Comparison of ENCODE assay signal across 10 cellular contexts in the genomic region with DNA sequence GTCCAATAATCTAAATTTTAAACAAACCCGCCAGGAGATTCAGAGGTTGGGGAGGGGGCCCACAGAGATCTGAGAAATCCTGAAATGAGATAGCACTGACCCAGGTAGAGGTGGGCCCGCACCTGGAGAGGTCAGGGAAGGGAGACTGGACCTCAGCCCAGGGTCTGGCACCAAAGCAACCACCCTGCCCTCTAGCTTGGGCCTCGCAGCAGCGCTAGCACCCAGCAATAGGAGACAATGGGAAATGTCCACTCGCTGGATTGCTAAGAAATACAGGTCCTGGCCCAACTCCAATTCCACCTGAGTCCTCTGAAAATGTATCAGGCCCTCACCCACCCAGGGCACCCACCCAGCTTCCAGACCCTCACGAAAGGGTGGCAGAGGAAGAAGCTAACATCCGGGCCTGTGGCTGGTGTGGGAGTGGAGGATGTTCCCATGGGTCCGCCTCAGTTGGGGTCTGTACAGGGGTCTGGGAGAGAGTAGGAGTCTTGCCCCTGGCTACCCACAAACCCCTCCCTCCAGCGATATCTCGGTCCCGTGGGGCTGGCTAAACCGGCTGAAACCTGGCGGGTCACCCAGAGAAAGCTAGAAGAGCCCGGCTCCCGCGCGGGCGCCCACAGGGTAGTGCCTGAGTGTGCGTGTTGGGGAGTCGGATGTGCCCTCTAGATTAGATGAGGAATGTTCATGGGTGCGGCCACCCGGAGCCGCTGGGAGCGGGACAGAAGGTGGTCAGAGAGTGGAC. TPM values are rescaled to one million over a fixed set of nuclear protein-coding genes. Genes with fewer than 3 reads are reported as not detected.
A peak's percentile ranks its signal among the peaks of the same experiment; 100 is the strongest.
DNase-seq lines count a peak whose midpoint lies in the region; ATAC-seq, FAIRE-seq and TF ChIP-seq lines count a peak whose summit lies in the region.
"Had no signal": no experiment of that assay in that cellular context is flagged by ENCODE, and none has a peak within 500 bp of the region (broad histone marks: within the 10 kb centered on the region; RNA-seq: fewer than 3 reads in every experiment).

No MANE protein-coding gene starts in this region.

- no peaks in the 10 kb centered on the region for H3K27me3 ChIP-seq in small intestine (ENCODE audit: control insufficient read depth in 2 of 2, insufficient read depth in 2 of 2, low read length in 2 of 2)
- H3K27me3 ChIP-seq in ovary: no peaks in the 10 kb centered on the region

- intact Hi-C loops in kidney (cut with DNase I) (no loop called here), ovary (cut with DNase I) (loop anchor here in 1 of 4 donors (10.0 kb wide), 1 partner anchor 199 kb away; no protein-coding TSS in a partner anchor)

- H3K4me1 ChIP-seq in kidney (ENCODE audit: control insufficient read depth in 1 of 2, insufficient read depth in 1 of 2, low read depth in 1 of 2, low read length in 2 of 2) (peaks cover 0 to 6% of the 10 kb centered on the region in 2 donors), small intestine (ENCODE audit: control insufficient read depth in 2 of 2, insufficient read depth in 1 of 2, low read depth in 1 of 2, low read length in 1 of 2) (peaks cover 0 to 5% of the 10 kb centered on the region in 2 donors), ovary (ENCODE audit: insufficient read depth) (peaks cover 7% of the 10 kb centered on the region)

- H3K27ac ChIP-seq in kidney (ENCODE audit: low read depth in 2 of 2, low read length in 2 of 2) (peak overlapping the region; percentile 76 to 83), small intestine (ENCODE audit: low read depth in 1 of 2, low read length in 1 of 2) (peak overlapping the region; percentile 77 to 79), ovary (no peak overlapping the region)

- H3K9me3 Mint-ChIP-seq in HFFc6: no peaks in the 10 kb centered on the region
- no peaks in the 10 kb centered on the region for H3K9me3 Mint-ChIP-seq in activated naive CD8-positive, alpha-beta T cell treated with anti-CD3 and anti-CD28 coated beads, Interleukin-2, amount 50 U/mL, for 24 hours

- no peak overlapping the region for H3K27ac Mint-ChIP-seq in HFFc6
- no peak overlapping the region for H3K27ac Mint-ChIP-seq in activated naive CD8-positive, alpha-beta T cell treated with anti-CD3 and anti-CD28 coated beads, Interleukin-2, amount 50 U/mL, for 24 hours

- TF ChIP-seq POLR2A in ovary (IDR thresholded peaks at IDR 0.05): no peak

- peaks cover 14% of the 10 kb centered on the region for H3K4me1 Mint-ChIP-seq in HFFc6 (ENCODE audit: low read depth)
- H3K4me1 Mint-ChIP-seq in activated naive CD8-positive, alpha-beta T cell treated with anti-CD3 and anti-CD28 coated beads, Interleukin-2, amount 50 U/mL, for 24 hours: peaks cover 8% of the 10 kb centered on the region

- TF ChIP-seq EP300 in ovary (IDR thresholded peaks at IDR 0.05): no peak

- DNase-seq in HFFc6: no peak
- DNase-seq in activated naive CD8-positive, alpha-beta T cell treated with anti-CD3 and anti-CD28 coated beads, Interleukin-2, amount 50 U/mL, for 24 hours: no peak
- peak; percentile 84 for DNase-seq in kidney
- DNase-seq in small intestine: peak; percentile 93
- no peak for DNase-seq in ovary
- no peak for DNase-seq in DMS53 treated with DMSO at 0.1 percent for 48 hours (lab: John Stamatoyannopoulos, UW; ENCODE audit: unreplicated experiment)
- no peak for DNase-seq in NAMALWA (ENCODE audit: low spot score)
- DNase-seq: MM.1S, SK-N-SH had no signal

- FAIRE-seq in kidney (lab: Jason Lieb, UNC): no peak
- FAIRE-seq in small intestine (lab: Jason Lieb, UNC): no peak

- no peak for ATAC-seq in activated naive CD8-positive, alpha-beta T cell treated with anti-CD3 and anti-CD28 coated beads, Interleukin-2, amount 50 U/mL, for 24 hours
- no peak for ATAC-seq in HG02571 (IDR thresholded peaks at IDR 0.05; ENCODE audit: unreplicated experiment)

- TF ChIP-seq CTCF in HFFc6 (IDR thresholded peaks at IDR 0.05) (no peak), kidney (IDR thresholded peaks at IDR 0.05; ENCODE audit: borderline replicate concordance, extremely low read depth, insufficient read depth) (no peak), ovary (IDR thresholded peaks at IDR 0.05) (no peak)

- H3K27me3 Mint-ChIP-seq in HFFc6 (ENCODE audit: insufficient read depth): peaks cover 29% of the 10 kb centered on the region
- peaks cover 23% of the 10 kb centered on the region for H3K27me3 Mint-ChIP-seq in activated naive CD8-positive, alpha-beta T cell treated with anti-CD3 and anti-CD28 coated beads, Interleukin-2, amount 50 U/mL, for 24 hours

- no peaks in the 10 kb centered on the region for H3K36me3 ChIP-seq in kidney (ENCODE audit: control insufficient read depth in 1 of 2, insufficient read depth in 2 of 2, low read length in 2 of 2)
- H3K36me3 ChIP-seq in small intestine (ENCODE audit: control insufficient read depth in 2 of 2, insufficient read depth in 2 of 2, low read length in 2 of 2): no peaks in the 10 kb centered on the region
- no peaks in the 10 kb centered on the region for H3K36me3 ChIP-seq in ovary

- peak overlapping the region; percentile 29 to 81 for H3K9ac ChIP-seq in kidney (ENCODE audit: low read length in 2 of 2)
- H3K9ac ChIP-seq: SK-N-SH had no signal

- H3K9me3 ChIP-seq in kidney (ENCODE audit: control insufficient read depth in 1 of 2, low read length in 2 of 2) (no peaks in the 10 kb centered on the region), small intestine (ENCODE audit: control insufficient read depth, low read depth) (no peaks in the 10 kb centered on the region), ovary (no peaks in the 10 kb centered on the region)
- H3K9me3 ChIP-seq: SK-N-SH had no signal

- 27 to 49% (median 41%) methylated on average over 24 of the region's 24 CpGs for WGBS in small intestine, 3 donors
- WGBS in ovary, 3 donors: 38 to 56% (median 46%) methylated on average over 24 of the region's 24 CpGs

- peak overlapping the region; percentile 41 for H3K4me3 Mint-ChIP-seq in HFFc6
- peak overlapping the region; percentile 49 for H3K4me3 Mint-ChIP-seq in activated naive CD8-positive, alpha-beta T cell treated with anti-CD3 and anti-CD28 coated beads, Interleukin-2, amount 50 U/mL, for 24 hours

- peak overlapping the region; percentile 47 to 73 for H3K4me3 ChIP-seq in kidney (ENCODE audit: low read length in 2 of 2)
- peak overlapping the region in 1 of 2 donors; percentile 76 for H3K4me3 ChIP-seq in small intestine (ENCODE audit: low read depth in 1 of 2, low read length in 2 of 2)
- no peak overlapping the region for H3K4me3 ChIP-seq in ovary

- H3K36me3 Mint-ChIP-seq in HFFc6 (ENCODE audit: low read depth): no peaks in the 10 kb centered on the region
- H3K36me3 Mint-ChIP-seq in activated naive CD8-positive, alpha-beta T cell treated with anti-CD3 and anti-CD28 coated beads, Interleukin-2, amount 50 U/mL, for 24 hours (ENCODE audit: low read depth): no peaks in the 10 kb centered on the region

RNA-seq across cellular contexts. Expression of a gene that starts 1.1 kb away (rescaled TPM):
- not detected for total RNA-seq in HFFc6 (2021; fragmentation: NEBNext Ultra II Directional; extraction: Animal tissue kit (Norgen Biotek cat#: 25700))
- total RNA-seq in kidney (64.4 TPM), ovary (10 to 100 TPM in 1 of 7 donors, 1 to 10 TPM in 5, under 1 TPM in 1; 0.94 to 54.2 (median 4.0) TPM)
- polyA plus RNA-seq in kidney (ENCODE audit: insufficient read depth, low read depth, low replicate concordance) (83.8 TPM), small intestine (100 to 1,000 TPM in 2 of 3 donors, 10 to 100 TPM in 1; 56.9 to 162 (median 135) TPM), ovary (1 to 10 TPM; 3.4 to 5.9 TPM)

RNA-seq across cellular contexts. Expression of a gene that starts 38.3 kb away (rescaled TPM):
- total RNA-seq in HFFc6 (2021; fragmentation: NEBNext Ultra II Directional; extraction: Animal tissue kit (Norgen Biotek cat#: 25700)): 10 to 100 TPM; 70.3 to 80.0 (median 76.7) TPM
- total RNA-seq in kidney: 61.5 TPM
- polyA plus RNA-seq in kidney (ENCODE audit: insufficient read depth, low read depth, low replicate concordance): 53.9 TPM
- polyA plus RNA-seq in small intestine: 10 to 100 TPM; 18.8 to 30.3 (median 24.9) TPM
- total RNA-seq in ovary: 10 to 100 TPM; 50.0 to 74.3 (median 57.7) TPM
- polyA plus RNA-seq in ovary: 10 to 100 TPM; 45.3 to 88.0 TPM

Comparison
In these comparisons a context has a peak if more than half of its experiments do, and no peak if none do; other contexts are left out.
1. DNase-seq: peak in kidney (single experiment) and small intestine (single experiment); none in HFFc6 (single experiment), activated naive CD8-positive, alpha-beta T cell treated with anti-CD3 and anti-CD28 coated beads, Interleukin-2, amount 50 U/mL, for 24 hours (single experiment), ovary (0 of 5), DMS53 treated with DMSO at 0.1 percent for 48 hours (single experiment) and NAMALWA (single experiment).
2. H3K27ac ChIP-seq: peak in kidney (2 of 2) and small intestine (2 of 2); none in ovary (0 of 2).